ENCODE assay signal across 18 cellular contexts in genomic region chr4:76968937-76969336, GRCh38.
"Had no signal": no experiment of that assay in that cellular context is flagged by ENCODE, and none has a peak within 500 bp of the region (broad histone marks: within the 10 kb centered on the region; RNA-seq: fewer than 3 reads in every experiment).

No MANE protein-coding gene starts in this region.

- H3K4me1 Mint-ChIP-seq: activated CD4-positive, alpha-beta T cell treated with anti-CD3 and anti-CD28 coated beads, Interleukin-2, amount 10 ng/mL, durations not matched to agents 7 days and 5 days had no signal

- H3K27ac Mint-ChIP-seq: activated CD4-positive, alpha-beta T cell treated with anti-CD3 and anti-CD28 coated beads, Interleukin-2, amount 10 ng/mL, durations not matched to agents 7 days and 5 days; activated naive CD8-positive, alpha-beta T cell; activated T-cell treated with anti-CD3 and anti-CD28 coated beads, Interleukin-2, amount 50 U/mL, for 72 hours; dendritic cell treated with granulocyte-macrophage colony-stimulating factor and Interleukin-4, amounts not matched to agents 40 ng/mL and 50 ng/mL, for 4 days; T-helper 2 cell treated with Interferon-gamma antibody and Interleukin-4, amounts not matched to agents 5 μg/mL and 100 μg/mL, for 36 hours had no signal

- H3K4me3 Mint-ChIP-seq: activated CD4-positive, alpha-beta T cell treated with anti-CD3 and anti-CD28 coated beads, Interleukin-2, amount 10 ng/mL, durations not matched to agents 7 days and 5 days; activated naive CD8-positive, alpha-beta T cell; activated T-cell treated with anti-CD3 and anti-CD28 coated beads, Interleukin-2, amount 50 U/mL, for 72 hours; dendritic cell treated with granulocyte-macrophage colony-stimulating factor and Interleukin-4, amounts not matched to agents 40 ng/mL and 50 ng/mL, for 4 days; neural crest cell; T-helper 2 cell treated with Interferon-gamma antibody and Interleukin-4, amounts not matched to agents 5 μg/mL and 100 μg/mL, for 36 hours had no signal

- H3K9me3 Mint-ChIP-seq: dendritic cell treated with granulocyte-macrophage colony-stimulating factor and Interleukin-4, amounts not matched to agents 40 ng/mL and 50 ng/mL, for 4 days had no signal

- DNase-seq: activated CD4-positive, alpha-beta T cell treated with anti-CD3 and anti-CD28 coated beads, Interleukin-2, amount 10 ng/mL, durations not matched to agents 7 days and 5 days; activated CD8-positive, alpha-beta memory T cell treated with anti-CD3 and anti-CD28 coated beads, Interleukin-2, amount 50 U/mL, for 48 hours; activated gamma-delta T cell; activated T-cell treated with anti-CD3 and anti-CD28 coated beads, Interleukin-2, amount 50 U/mL, for 72 hours; amniotic stem cell; brain microvascular endothelial cell; effector memory CD4-positive, alpha-beta T cell; hypothalamus; kidney; ovary; stimulated activated CD4-positive, alpha-beta T cell treated with anti-CD3 and anti-CD28 coated beads, Interleukin-4, amount 100 ng/mL, for 1 hour; stimulated activated naive CD4-positive, alpha-beta T cell treated with Interleukin-2 at 50 U/mL for 16 hours; upper lobe of left lung had no signal

- H3K9me3 ChIP-seq: ovary, upper lobe of left lung had no signal

- H3K27me3 ChIP-seq: brain microvascular endothelial cell, ovary, upper lobe of left lung had no signal

- H3K27ac ChIP-seq: brain microvascular endothelial cell, epithelial cell of prostate, ovary, upper lobe of left lung had no signal

- ATAC-seq: activated T-cell treated with anti-CD3 and anti-CD28 coated beads, Interleukin-2, amount 50 U/mL, for 72 hours had no signal

- H3K27me3 Mint-ChIP-seq: activated naive CD8-positive, alpha-beta T cell; dendritic cell treated with granulocyte-macrophage colony-stimulating factor and Interleukin-4, amounts not matched to agents 40 ng/mL and 50 ng/mL, for 4 days had no signal

- H3K4me3 ChIP-seq: ovary, upper lobe of left lung had no signal

- H3K4me1 ChIP-seq: upper lobe of left lung had no signal

- H3K36me3 ChIP-seq: ovary, upper lobe of left lung had no signal
